ENCODE assay signal across 23 cellular contexts in genomic region chr1:92443893-92444292, GRCh38. TPM values are rescaled to one million over a fixed set of nuclear protein-coding genes. Genes with fewer than 3 reads are reported as not detected.
A peak's percentile ranks its signal among the peaks of the same experiment; 100 is the strongest.
DNase-seq lines count a peak whose midpoint lies in the region; ATAC-seq, FAIRE-seq and TF ChIP-seq lines count a peak whose summit lies in the region.
"Had no signal": no experiment of that assay in that cellular context is flagged by ENCODE, and none has a peak within 500 bp of the region (broad histone marks: within the 10 kb centered on the region; RNA-seq: fewer than 3 reads in every experiment).

No MANE protein-coding gene starts in this region.

- no peaks in the 10 kb centered on the region for H3F3A ChIP-seq in smooth muscle cell (ENCODE audit: low read depth)

- TF ChIP-seq POLR2A in NB4 (IDR thresholded peaks at IDR 0.05; ENCODE audit: extremely low read depth, insufficient read length) (no peak), endothelial cell of umbilical vein (IDR thresholded peaks at IDR 0.05; ENCODE audit: low read depth, low read length) (no peak)

- H3K79me2 ChIP-seq in DND-41 (ENCODE audit: insufficient read depth, low read length) (no peaks in the 10 kb centered on the region), endothelial cell of umbilical vein (ENCODE audit: control insufficient read depth, insufficient read depth, low read length) (no peaks in the 10 kb centered on the region), smooth muscle cell (ENCODE audit: low read depth) (no peaks in the 10 kb centered on the region)

- H3K27me3 ChIP-seq in DND-41 (ENCODE audit: insufficient read depth, low read length, poor library complexity): no peaks in the 10 kb centered on the region
- H3K27me3 ChIP-seq in endothelial cell of umbilical vein (ENCODE audit: control insufficient read depth in 2 of 2, insufficient read depth in 2 of 2, low read length in 2 of 2): peaks cover 0 to 5% of the 10 kb centered on the region in 2 experiments
- no peaks in the 10 kb centered on the region for H3K27me3 ChIP-seq in smooth muscle cell (ENCODE audit: low read depth)
- H3K27me3 ChIP-seq: Peyer's patch had no signal

- DNase-seq in DND-41: no peak
- peak; percentile 25 for DNase-seq in NB4 (ENCODE audit: low read depth)
- no peak for DNase-seq in endothelial cell of umbilical vein (ENCODE audit: low read depth, low spot score)
- no peak for DNase-seq in smooth muscle cell (lab: John Stamatoyannopoulos, UW; ENCODE audit: unreplicated experiment)
- DNase-seq in COLO668 (lab: John Stamatoyannopoulos, UW; ENCODE audit: unreplicated experiment): no peak
- DNase-seq in T-helper 1 cell: no peak
- DNase-seq in NCI-H1105 treated with DMSO at 0.1 percent for 48 hours (lab: John Stamatoyannopoulos, UW): no peak
- DNase-seq: AML-193; COR-L47; NCI-H1092; NCI-H1694; NCI-H2081 treated with DMSO at 0.1 percent for 48 hours; NCI-H510A; NCI-H748 treated with DMSO at 0.1 percent for 48 hours; NK-92 treated with Interleukin-12 subunit alpha and Interleukin-12 subunit beta, amount 100 ng/mL, for 24 hours; Peyer's patch had no signal

- 93% methylated on average over 3 of the region's 3 CpGs for WGBS in smooth muscle cell (ENCODE audit: low lambda C conversion rate)

- H3K9ac ChIP-seq in DND-41 (ENCODE audit: low read depth, low read length) (no peak overlapping the region), endothelial cell of umbilical vein (replicated peaks; ENCODE audit: extremely low read depth, insufficient read depth, low read length) (no peak overlapping the region), smooth muscle cell (ENCODE audit: low read depth) (no peak overlapping the region)
- H3K9ac ChIP-seq: KMS-11 had no signal

- H3K9me1 ChIP-seq in endothelial cell of umbilical vein (replicated peaks; ENCODE audit: control insufficient read depth, extremely low read depth, insufficient read depth, low read length): no peaks in the 10 kb centered on the region

- peaks cover 13% of the 10 kb centered on the region for H3K4me1 ChIP-seq in DND-41 (ENCODE audit: insufficient read depth, low read length)
- H3K4me1 ChIP-seq in endothelial cell of umbilical vein (ENCODE audit: control insufficient read depth, extremely low read depth, insufficient read depth, low read length): peaks cover 7% of the 10 kb centered on the region
- peaks cover 19% of the 10 kb centered on the region for H3K4me1 ChIP-seq in smooth muscle cell (ENCODE audit: low read depth)
- H3K4me1 ChIP-seq: Peyer's patch had no signal

- no peaks in the 10 kb centered on the region for H3K36me3 ChIP-seq in DND-41 (ENCODE audit: insufficient read depth, low read length)
- no peaks in the 10 kb centered on the region for H3K36me3 ChIP-seq in endothelial cell of umbilical vein (ENCODE audit: control insufficient read depth in 2 of 2, extremely low read depth in 1 of 2, insufficient read depth in 2 of 2, low read length in 2 of 2)
- H3K36me3 ChIP-seq in smooth muscle cell (ENCODE audit: low read depth): no peaks in the 10 kb centered on the region
- H3K36me3 ChIP-seq: Peyer's patch had no signal

- dilution Hi-C loops in endothelial cell of umbilical vein (cut with MboI; ENCODE audit: extremely low pct_ligation_motif_present, low sequenced_read_pairs): no loop called here

- no peak for TF ChIP-seq CTCF in DND-41 (IDR thresholded peaks at IDR 0.05; ENCODE audit: borderline replicate concordance, extremely low read depth, low read length, poor library complexity, severe bottlenecking)
- TF ChIP-seq CTCF in NB4 (IDR thresholded peaks at IDR 0.05; ENCODE audit: low read depth, low read length): no peak
- TF ChIP-seq CTCF in endothelial cell of umbilical vein (IDR thresholded peaks at IDR 0.05; ENCODE audit: extremely low read depth in 1 of 2, insufficient read depth in 1 of 2, low read depth in 1 of 2, low read length in 2 of 2): no peak
- no peak for TF ChIP-seq CTCF in smooth muscle cell (IDR thresholded peaks at IDR 0.05; ENCODE audit: borderline replicate concordance, insufficient read depth, poor library complexity, severe bottlenecking)

- POLR2A ChIA-PET in endothelial cell of umbilical vein (lab: Charles Lee): no interaction called here

- no peak for FAIRE-seq in endothelial cell of umbilical vein (lab: Jason Lieb, UNC)
- FAIRE-seq: GM12891, GM19239, H54 had no signal

- H3K4me3 ChIP-seq in DND-41 (ENCODE audit: low read depth in 1 of 2, low read length in 2 of 2) (no peak overlapping the region), NB4 (ENCODE audit: low read depth, low read length) (no peak overlapping the region), endothelial cell of umbilical vein (replicated peaks in 1 of 3; ENCODE audit: insufficient read depth in 1 of 3, low read depth in 1 of 3, low read length in 3 of 3) (no peak overlapping the region), smooth muscle cell (no peak overlapping the region)
- H3K4me3 ChIP-seq: Peyer's patch, SK-N-MC had no signal

- no TSS peak for BruUV-seq in endothelial cell of umbilical vein (replicated peaks; lab: Mats Ljungman, UMichigan)

- CTCF ChIA-PET in endothelial cell of umbilical vein (lab: Charles Lee): interaction anchor here (2.2 kb wide), 1 partner anchor 134 kb away, joined by 5 read pairs; no protein-coding TSS in a partner anchor

- no peaks in the 10 kb centered on the region for H3K9me3 ChIP-seq in DND-41 (ENCODE audit: insufficient read depth, low read length, severe bottlenecking)
- H3K9me3 ChIP-seq in endothelial cell of umbilical vein (replicated peaks; ENCODE audit: control insufficient read depth, insufficient read depth, low read length): no peaks in the 10 kb centered on the region
- H3K9me3 ChIP-seq in smooth muscle cell (replicated peaks; ENCODE audit: low read depth): no peaks in the 10 kb centered on the region
- H3K9me3 ChIP-seq: Peyer's patch had no signal

- peak; percentile 60; the same call in 2 of the 3 replicates for ATAC-seq in DND-41 (ENCODE audit: insufficient read depth, low read depth)

- peak overlapping the region; percentile 18; the same call in 1 of the 2 replicates for H2AFZ ChIP-seq in DND-41 (ENCODE audit: low read depth, low read length)
- H2AFZ ChIP-seq in endothelial cell of umbilical vein (ENCODE audit: low read depth, low read length): peak overlapping the region; percentile 14
- H2AFZ ChIP-seq in smooth muscle cell (ENCODE audit: low read depth): no peak overlapping the region

- intact Hi-C loops in endothelial cell of umbilical vein (cut with micrococcal nuclease): no loop called here

- peak overlapping the region; percentile 53 for H3K27ac ChIP-seq in DND-41 (ENCODE audit: low read length)
- no peak overlapping the region for H3K27ac ChIP-seq in endothelial cell of umbilical vein (ENCODE audit: insufficient read depth, low read depth, low read length)
- H3K27ac ChIP-seq in smooth muscle cell (ENCODE audit: low read depth): peak overlapping the region; percentile 33
- H3K27ac ChIP-seq: KMS-11, Peyer's patch, SK-N-MC had no signal

- H3K4me2 ChIP-seq in DND-41 (ENCODE audit: insufficient read depth, low read length) (no peak overlapping the region), endothelial cell of umbilical vein (ENCODE audit: insufficient read depth, low read length) (no peak overlapping the region), smooth muscle cell (no peak overlapping the region)
- H3K4me2 ChIP-seq: KMS-11 had no signal

- H4K20me1 ChIP-seq in DND-41 (ENCODE audit: insufficient read depth, low read length) (no peaks in the 10 kb centered on the region), endothelial cell of umbilical vein (replicated peaks; ENCODE audit: control insufficient read depth, extremely low read depth, insufficient read depth, low read length) (no peaks in the 10 kb centered on the region), smooth muscle cell (ENCODE audit: low read depth) (no peaks in the 10 kb centered on the region)

TF ChIP-seq in endothelial cell of umbilical vein, 7 proteins besides CTCF, POLR2A, EP300 and RAD21:
- no peak for TF ChIP-seq JUN (IDR thresholded peaks at IDR 0.05; ENCODE audit: borderline replicate concordance, insufficient read depth, insufficient read length, low read depth)
- TF ChIP-seq GATA2 (IDR thresholded peaks at IDR 0.05; ENCODE audit: insufficient read depth, insufficient read length, low read depth, low read length): no peak
- no peak for TF ChIP-seq EZH2 (IDR thresholded peaks at IDR 0.05; ENCODE audit: borderline replicate concordance, low read depth, low read length, severe bottlenecking)
- TF ChIP-seq MYC (IDR thresholded peaks at IDR 0.05; ENCODE audit: low read depth, low read length): no peak
- TF ChIP-seq MAX (IDR thresholded peaks at IDR 0.05; ENCODE audit: insufficient read depth, insufficient read length): no peak
- no peak for TF ChIP-seq FOS (IDR thresholded peaks at IDR 0.05; ENCODE audit: borderline replicate concordance, insufficient read depth, low read length)
- TF ChIP-seq POLR2AphosphoS5 (IDR thresholded peaks at IDR 0.05; ENCODE audit: insufficient read depth, low read depth, low read length): no peak

RNA-seq across cellular contexts. Expression of gene GFI1, which starts 42.8 kb away (rescaled TPM):
- total RNA-seq in endothelial cell of umbilical vein: 0.11 and 0.14 TPM in 2 replicates
- polyA plus RNA-seq in endothelial cell of umbilical vein: 0.22 TPM in 2 replicates
- polyA plus RNA-seq in endothelial cell of umbilical vein (2011; cell fraction: cytosol; rRNA removed): 0.13 and 0.16 TPM in 2 replicates
- 1.0 and 1.2 TPM in 2 replicates for polyA plus RNA-seq in endothelial cell of umbilical vein (2011; cell fraction: nucleus; rRNA removed)
- 0.07 and 0.23 TPM in 2 replicates for polyA plus RNA-seq in endothelial cell of umbilical vein (2012)
- 0.11 and 0.15 TPM in 2 replicates for polyA minus RNA-seq in endothelial cell of umbilical vein
- polyA minus RNA-seq in endothelial cell of umbilical vein (2011; cell fraction: cytosol; rRNA and poly(A)+ RNA removed): 0.72 TPM
- polyA minus RNA-seq in endothelial cell of umbilical vein (2011; cell fraction: nucleus; rRNA and poly(A)+ RNA removed): 0.77 and 1.3 TPM in 2 replicates
- 0.13 and 0.40 TPM in 2 replicates for total RNA-seq in smooth muscle cell
- polyA plus RNA-seq in smooth muscle cell: not detected in 2 replicates
- total RNA-seq: MCF 10A had no signal
- polyA plus RNA-seq: CD14-positive monocyte had no signal
